18 cellular contexts compared by ENCODE assay signal in the genomic region with DNA sequence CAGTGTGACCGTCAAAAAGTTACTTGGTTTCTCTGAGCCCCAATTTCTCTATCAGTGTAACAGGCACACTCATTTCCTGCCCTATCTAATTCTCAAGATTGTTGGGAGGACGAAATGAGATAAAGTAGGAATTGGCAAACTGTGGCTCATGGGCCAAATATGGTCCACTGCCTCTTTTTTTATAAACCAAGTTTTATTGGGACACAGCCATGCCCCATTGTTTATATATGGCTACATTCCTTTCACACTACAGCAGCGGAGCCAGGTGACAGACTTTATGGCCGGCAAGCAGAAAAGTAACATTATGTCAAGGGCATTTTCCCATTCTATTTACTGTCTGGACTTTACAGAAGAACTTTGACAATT.
DNase-seq lines count a peak whose midpoint lies in the region; ATAC-seq, FAIRE-seq and TF ChIP-seq lines count a peak whose summit lies in the region.
"Had no signal": no experiment of that assay in that cellular context is flagged by ENCODE, and none has a peak within 500 bp of the region (broad histone marks: within the 10 kb centered on the region; RNA-seq: fewer than 3 reads in every experiment).

No MANE protein-coding gene starts in this region.

- H3K36me3 Mint-ChIP-seq in astrocyte (ENCODE audit: low read depth, unreplicated experiment) = no peaks in the 10 kb centered on the region

- H2AFZ ChIP-seq in IMR-90 (replicated peaks; ENCODE audit: low read length, poor library complexity) (no peak overlapping the region), astrocyte (ENCODE audit: low read depth, low read length) (no peak overlapping the region)

- no peak overlapping the region for H4K91ac ChIP-seq in IMR-90 (ENCODE audit: insufficient read depth, low read depth, low read length)

- intact Hi-C loops in IMR-90 (cut with micrococcal nuclease) = loop anchor here (5.0 kb wide), 1 partner anchor 37 kb away; no protein-coding TSS in a partner anchor
- intact Hi-C loops in left colon (cut with DNase I, micrococcal nuclease) = no loop called here

- no peak for TF ChIP-seq POLR2A in IMR-90 (IDR thresholded peaks at IDR 0.05; ENCODE audit: low read depth, low read length)

- H2BK20ac ChIP-seq in IMR-90 (ENCODE audit: low read depth, low read length) = peak overlapping the region; percentile 86

- peaks cover 6% of the 10 kb centered on the region for H3K9me3 Mint-ChIP-seq in astrocyte (ENCODE audit: unreplicated experiment)

- H4K8ac ChIP-seq in IMR-90 (ENCODE audit: low read depth in 2 of 2, low read length in 2 of 2) = peak overlapping the region in 1 of 2 experiments; percentile 27; a peak in 2 of 4 replicates

- H2BK5ac ChIP-seq in IMR-90 (ENCODE audit: low read depth, low read length, poor library complexity, severe bottlenecking) = peak overlapping the region; percentile 58

- H3K4me1 Mint-ChIP-seq in astrocyte (ENCODE audit: low read depth, unreplicated experiment) = peaks cover 1% of the 10 kb centered on the region

- DNase-seq in A172 (ENCODE audit: low spot score) = peak; percentile 59
- DNase-seq in IMR-90 = peak; percentile 71
- peak; percentile 51 for DNase-seq in astrocyte (ENCODE audit: low read depth)
- DNase-seq in left colon = no peak
- DNase-seq in 8988T = no peak
- no peak for DNase-seq in activated effector memory CD4-positive, alpha-beta T cell treated with Interleukin-2 at 50 U/mL for 16 hours
- DNase-seq: C1 segment of cervical spinal cord, DMS 273 treated with DMSO at 0.1 percent for 48 hours, Kasumi-1, NCI-H1436 treated with DMSO at 0.1 percent for 48 hours, NCI-H2081, NCI-H69, SW 1271 had no signal

- no peaks in the 10 kb centered on the region for H3K79me1 ChIP-seq in IMR-90 (ENCODE audit: low read depth in 1 of 2, low read length in 2 of 2)

- TF ChIP-seq CTCF in IMR-90 (conservative IDR thresholded peaks at IDR 0.05; ENCODE audit: low read depth, low read length) = no peak
- no peak for TF ChIP-seq CTCF in astrocyte (IDR thresholded peaks at IDR 0.05; ENCODE audit: insufficient read depth, low read depth, low read length)

- H3K9me3 ChIP-seq in IMR-90 (ENCODE audit: control insufficient read depth, insufficient read depth, low read length) (no peaks in the 10 kb centered on the region), astrocyte (ENCODE audit: insufficient read depth, low read depth, low read length) (no peaks in the 10 kb centered on the region)
- H3K9me3 ChIP-seq: SJSA1 had no signal

- H3K27me3 ChIP-seq in IMR-90 (ENCODE audit: control insufficient read depth, insufficient read depth, low read length) = no peaks in the 10 kb centered on the region; the same call in 1 of the 2 replicates
- peaks cover 4% of the 10 kb centered on the region for H3K27me3 ChIP-seq in astrocyte (ENCODE audit: insufficient read depth, low read length)
- H3K27me3 ChIP-seq: SJSA1 had no signal

- peaks cover 5% of the 10 kb centered on the region for H3K9me1 ChIP-seq in IMR-90 (ENCODE audit: insufficient read depth, low read length)

- H3K4me3 Mint-ChIP-seq in astrocyte (ENCODE audit: unreplicated experiment) = no peak overlapping the region

- ATAC-seq in IMR-90 (ENCODE audit: low read depth) = peak; percentile 78
- ATAC-seq in left colon = peak; percentile 61
- no peak for ATAC-seq in HG03571 (IDR thresholded peaks at IDR 0.05; ENCODE audit: unreplicated experiment)
- no peak for ATAC-seq in GM19452 (IDR thresholded peaks at IDR 0.05; ENCODE audit: unreplicated experiment)

- WGBS in IMR-90 (ENCODE audit: extremely low coverage in 2 of 2, insufficient read length in 1 of 2), 2 experiments = 10% methylated on average over 2 of the region's 4 CpGs; no CpG with 5 or more reads in 1 of the 2 experiments

- H2AK9ac ChIP-seq in IMR-90 (replicated peaks; ENCODE audit: low read depth, low read length, poor library complexity) = no peak overlapping the region

- dilution Hi-C loops in IMR-90 (cut with HindIII; ENCODE audit: low sequenced_read_pairs, unreplicated experiment) = no loop called here

- no peak overlapping the region for H3K23ac ChIP-seq in IMR-90 (ENCODE audit: low read depth, low read length)

- H4K20me1 ChIP-seq in IMR-90 (ENCODE audit: insufficient read depth, low read length) (no peaks in the 10 kb centered on the region), astrocyte (ENCODE audit: insufficient read depth, low read length) (no peaks in the 10 kb centered on the region)

- H2BK15ac ChIP-seq in IMR-90 (ENCODE audit: low read depth, low read length) = peak overlapping the region; percentile 38; the same call in 2 of the 3 replicates

- no peak overlapping the region for H4K5ac ChIP-seq in IMR-90 (ENCODE audit: low read depth, low read length)

- FAIRE-seq in astrocyte (lab: Jason Lieb, UNC) = peak; percentile 47
- FAIRE-seq: A204.1, H1 had no signal

- H3K4ac ChIP-seq in IMR-90 (ENCODE audit: low read depth, low read length) = peak overlapping the region; percentile 28; the same call in 1 of the 2 replicates

- peak overlapping the region; percentile 58 for H2BK120ac ChIP-seq in IMR-90 (ENCODE audit: low read depth, low read length)

- H3K79me2 ChIP-seq in astrocyte (ENCODE audit: insufficient read depth, low read length) = no peaks in the 10 kb centered on the region

- 0 out of 2 replicates have a peak overlapping the region, but pooled peaks have one; percentile 26 for H3K56ac ChIP-seq in IMR-90 (ENCODE audit: extremely low read depth, insufficient read depth, low read length)

- peak overlapping the region; percentile 56; the same call in 1 of the 2 replicates for H3K18ac ChIP-seq in IMR-90 (ENCODE audit: low read depth, low read length)

- H3K4me2 ChIP-seq in IMR-90 (ENCODE audit: low read depth, low read length) (peak overlapping the region; percentile 16; the same call in 1 of the 2 replicates), astrocyte (ENCODE audit: low read length) (peak overlapping the region; percentile 38)

- no peak overlapping the region for H3K9ac ChIP-seq in IMR-90 (ENCODE audit: low read depth, low read length)
- no peak overlapping the region for H3K9ac ChIP-seq in astrocyte (ENCODE audit: low read length)

- H3K14ac ChIP-seq in IMR-90 (replicated peaks; ENCODE audit: low read depth, low read length) = peak overlapping the region; percentile 30; the same call in 1 of the 2 replicates

- H3K27ac ChIP-seq in IMR-90 (ENCODE audit: insufficient read depth, low read length) (0 out of 2 replicates have a peak overlapping the region, but pooled peaks have one; percentile 10), astrocyte (ENCODE audit: low read depth, low read length) (no peak overlapping the region)
- H3K27ac ChIP-seq: SJSA1 had no signal

- CTCF ChIA-PET in IMR-90 (lab: Yijun Ruan, JAX) = no interaction called here

- H3K36me3 ChIP-seq in IMR-90 (ENCODE audit: control insufficient read depth, insufficient read depth, low read length) = no peaks in the 10 kb centered on the region
- no peaks in the 10 kb centered on the region for H3K36me3 ChIP-seq in astrocyte (ENCODE audit: insufficient read depth, low read length)
- H3K36me3 ChIP-seq: SJSA1 had no signal

- no peak overlapping the region for H2AK5ac ChIP-seq in IMR-90 (ENCODE audit: low read depth, low read length)

- H3K4me1 ChIP-seq in IMR-90 (ENCODE audit: control insufficient read depth, insufficient read depth, low read length) = peaks cover 2% of the 10 kb centered on the region; the same call in 1 of the 2 replicates
- peaks cover 8% of the 10 kb centered on the region for H3K4me1 ChIP-seq in astrocyte (ENCODE audit: insufficient read depth, low read length)

- no peak overlapping the region for H3K27ac Mint-ChIP-seq in astrocyte (ENCODE audit: unreplicated experiment)

- TF ChIP-seq RAD21 in IMR-90 (IDR thresholded peaks at IDR 0.05; ENCODE audit: low read length) = no peak

- H3K4me3 ChIP-seq in IMR-90 (ENCODE audit: insufficient read depth, low read depth, low read length) (no peak overlapping the region), astrocyte (ENCODE audit: insufficient read depth, low read depth, low read length) (no peak overlapping the region)
- H3K4me3 ChIP-seq: SJSA1 had no signal

- POLR2A ChIA-PET in IMR-90 (lab: Charles Lee; ENCODE audit: unreplicated experiment) = no interaction called here

- in situ Hi-C loops in IMR-90 (cut with MboI; ENCODE audit: low sequenced_read_pairs) = no loop called here

- BruUV-seq in IMR-90 (replicated peaks; lab: Mats Ljungman, UMichigan) = no TSS peak

- peaks cover 6% of the 10 kb centered on the region for H3K27me3 Mint-ChIP-seq in astrocyte (ENCODE audit: low read depth, unreplicated experiment)

TF ChIP-seq in IMR-90, 13 proteins besides CTCF, POLR2A, EP300 and RAD21:
- TF ChIP-seq BHLHE40 (IDR thresholded peaks at IDR 0.05; ENCODE audit: low read depth, low read length) (no peak), CHD1 (IDR thresholded peaks at IDR 0.05; ENCODE audit: low read depth, low read length) (no peak), MAFK (IDR thresholded peaks at IDR 0.05; ENCODE audit: low read depth, low read length) (no peak), CEBPB (IDR thresholded peaks at IDR 0.05; ENCODE audit: low read depth, low read length) (peak; percentile 12; the same call in 1 of the 2 replicates), NFE2L2 (IDR thresholded peaks at IDR 0.05; ENCODE audit: low read depth, low read length) (no peak)

Comparison
In these comparisons a context has a peak if more than half of its experiments do, and no peak if none do; other contexts are left out.
1. DNase-seq: peak in A172 (single experiment), IMR-90 (single experiment) and astrocyte (single experiment); none in left colon (0 of 2), 8988T (single experiment) and activated effector memory CD4-positive, alpha-beta T cell treated with Interleukin-2 at 50 U/mL for 16 hours (single experiment).
2. ATAC-seq: peak in IMR-90 (single experiment) and left colon (single experiment); none in HG03571 (single experiment) and GM19452 (single experiment).